19 cellular contexts compared by ENCODE assay signal in genomic region chr2:137943948-137944347, GRCh38. TPM values are rescaled to one million over a fixed set of nuclear protein-coding genes. Genes with fewer than 3 reads are reported as not detected.
"Had no signal": no experiment of that assay in that cellular context is flagged by ENCODE, and none has a peak within 500 bp of the region (broad histone marks: within the 10 kb centered on the region; RNA-seq: fewer than 3 reads in every experiment).

No MANE protein-coding gene starts in this region.

- H3K9me3 ChIP-seq: body of pancreas, mucosa of descending colon, neutrophil, stomach had no signal

- H3K27me3 ChIP-seq: body of pancreas, neutrophil, stomach had no signal

- H3K27me3 Mint-ChIP-seq: activated CD8-positive, alpha-beta memory T cell treated with anti-CD3 and anti-CD28 coated beads, Interleukin-2, amount 10 ng/mL, durations not matched to agents 7 days and 5 days; activated T-cell treated with anti-CD3 and anti-CD28 coated beads, Interleukin-2, amount 50 U/mL, for 24 hours; dendritic cell treated with granulocyte-macrophage colony-stimulating factor and Interleukin-4, amounts not matched to agents 40 ng/mL and 50 ng/mL, for 4 days; effector memory CD8-positive, alpha-beta T cell had no signal

- H3K36me3 ChIP-seq: neutrophil, stomach had no signal

- ATAC-seq: activated CD8-positive, alpha-beta memory T cell treated with anti-CD3 and anti-CD28 coated beads, Interleukin-2, amount 10 ng/mL, durations not matched to agents 7 days and 5 days; activated naive CD4-positive, alpha-beta T cell treated with anti-CD3 and anti-CD28 coated beads, Interleukin-2, amount 50 U/mL, for 72 hours; body of pancreas; effector memory CD8-positive, alpha-beta T cell; mucosa of descending colon; naive thymus-derived CD8-positive, alpha-beta T cell had no signal

- H3K4me3 Mint-ChIP-seq: activated CD8-positive, alpha-beta memory T cell treated with anti-CD3 and anti-CD28 coated beads, Interleukin-2, amount 10 ng/mL, durations not matched to agents 7 days and 5 days; activated T-cell treated with anti-CD3 and anti-CD28 coated beads, Interleukin-2, amount 50 U/mL, for 24 hours; dendritic cell treated with granulocyte-macrophage colony-stimulating factor and Interleukin-4, amounts not matched to agents 40 ng/mL and 50 ng/mL, for 4 days; effector memory CD8-positive, alpha-beta T cell; immature natural killer cell; naive thymus-derived CD8-positive, alpha-beta T cell had no signal

- H3K4me3 ChIP-seq: body of pancreas, mucosa of descending colon, skin epidermis, stomach had no signal

- DNase-seq: activated CD4-positive, alpha-beta T cell treated with anti-CD3 and anti-CD28 coated beads, Interleukin-2, amount 50 U/mL, for 4 hours; activated CD4-positive, CD25-positive, alpha-beta regulatory T cell treated with anti-CD3 and anti-CD28 coated beads, Interleukin-2, amount 50 U/mL, for 72 hours; activated CD8-positive, alpha-beta memory T cell treated with anti-CD3 and anti-CD28 coated beads, Interleukin-2, amount 10 ng/mL, durations not matched to agents 7 days and 5 days; activated effector memory CD4-positive, alpha-beta T cell treated with anti-CD3 and anti-CD28 coated beads, Interleukin-2, amount 50 U/mL, for 16 hours; activated T-cell treated with anti-CD3 and anti-CD28 coated beads, Interleukin-2, amount 50 U/mL, for 24 hours; amniotic stem cell; body of pancreas; effector memory CD8-positive, alpha-beta T cell; glutamatergic neuron; immature natural killer cell; mucosa of descending colon; naive thymus-derived CD8-positive, alpha-beta T cell; retina; stimulated activated CD4-positive, alpha-beta T cell treated with anti-CD3 and anti-CD28 coated beads, Interleukin-4, amount 100 ng/mL, for 4 hours; stomach had no signal

- H3K27ac Mint-ChIP-seq: activated CD8-positive, alpha-beta memory T cell treated with anti-CD3 and anti-CD28 coated beads, Interleukin-2, amount 10 ng/mL, durations not matched to agents 7 days and 5 days; activated naive CD4-positive, alpha-beta T cell treated with anti-CD3 and anti-CD28 coated beads, Interleukin-2, amount 50 U/mL, for 72 hours; activated T-cell treated with anti-CD3 and anti-CD28 coated beads, Interleukin-2, amount 50 U/mL, for 24 hours; dendritic cell treated with granulocyte-macrophage colony-stimulating factor and Interleukin-4, amounts not matched to agents 40 ng/mL and 50 ng/mL, for 4 days; effector memory CD8-positive, alpha-beta T cell; immature natural killer cell; naive thymus-derived CD8-positive, alpha-beta T cell had no signal

- H3K36me3 Mint-ChIP-seq: activated CD8-positive, alpha-beta memory T cell treated with anti-CD3 and anti-CD28 coated beads, Interleukin-2, amount 10 ng/mL, durations not matched to agents 7 days and 5 days; activated naive CD4-positive, alpha-beta T cell treated with anti-CD3 and anti-CD28 coated beads, Interleukin-2, amount 50 U/mL, for 72 hours; immature natural killer cell; naive thymus-derived CD8-positive, alpha-beta T cell had no signal

- H3K4me1 Mint-ChIP-seq: activated CD8-positive, alpha-beta memory T cell treated with anti-CD3 and anti-CD28 coated beads, Interleukin-2, amount 10 ng/mL, durations not matched to agents 7 days and 5 days; immature natural killer cell; naive thymus-derived CD8-positive, alpha-beta T cell had no signal

- H3K9me3 Mint-ChIP-seq: activated naive CD4-positive, alpha-beta T cell treated with anti-CD3 and anti-CD28 coated beads, Interleukin-2, amount 50 U/mL, for 72 hours; activated T-cell treated with anti-CD3 and anti-CD28 coated beads, Interleukin-2, amount 50 U/mL, for 24 hours; dendritic cell treated with granulocyte-macrophage colony-stimulating factor and Interleukin-4, amounts not matched to agents 40 ng/mL and 50 ng/mL, for 4 days; effector memory CD8-positive, alpha-beta T cell; naive thymus-derived CD8-positive, alpha-beta T cell had no signal

- H3K27ac ChIP-seq: body of pancreas, neutrophil, skin epidermis, stomach had no signal

RNA-seq across cellular contexts. Expression of gene HNMT, which starts 20.3 kb away (rescaled TPM):
- total RNA-seq: activated CD8-positive, alpha-beta memory T cell treated with anti-CD3 and anti-CD28 coated beads, Interleukin-2, amount 10 ng/mL, durations not matched to agents 7 days and 5 days; activated naive CD4-positive, alpha-beta T cell treated with anti-CD3 and anti-CD28 coated beads, Interleukin-2, amount 50 U/mL, for 72 hours had no signal
